Comparison of ENCODE assay signal across 1 cellular context in genomic region chr17:50861822-50862528, GRCh38.
TF ChIP-seq lines count a peak whose summit lies in the region.

No MANE protein-coding gene starts in this region.

TF ChIP-seq in HepG2, 621 proteins besides CTCF, POLR2A, EP300 and RAD21 (continued from another document):
- TF ChIP-seq TFE3 (CRISPR knock-in tag; IDR thresholded peaks at IDR 0.05) (no peak), ZNF121 (CRISPR knock-in tag; IDR thresholded peaks at IDR 0.05) (no peak), SP2 (CRISPR knock-in tag; IDR thresholded peaks at IDR 0.05) (no peak), TERF1 (CRISPR knock-in tag; IDR thresholded peaks at IDR 0.05) (no peak), ZNF570 (CRISPR knock-in tag; IDR thresholded peaks at IDR 0.05; ENCODE audit: borderline replicate concordance) (no peak), MTA1 (CRISPR knock-in tag; IDR thresholded peaks at IDR 0.05; ENCODE audit: borderline replicate concordance) (no peak), HIVEP1 (CRISPR knock-in tag; IDR thresholded peaks at IDR 0.05) (no peak), POGK (CRISPR knock-in tag; conservative IDR thresholded peaks at IDR 0.05) (no peak), HDAC1 (CRISPR knock-in tag; IDR thresholded peaks at IDR 0.05) (no peak), ZNF546 (CRISPR knock-in tag; conservative IDR thresholded peaks at IDR 0.05) (no peak), MAFK (conservative IDR thresholded peaks at IDR 0.05 in 1 of 2, IDR thresholded peaks at IDR 0.05 in 1 of 2; ENCODE audit: low read length in 2 of 2) (no peak), CREBL2 (CRISPR knock-in tag; IDR thresholded peaks at IDR 0.05; ENCODE audit: borderline replicate concordance) (no peak), PAF1 (CRISPR knock-in tag; IDR thresholded peaks at IDR 0.05) (peak; percentile 81; the same call in 1 of the 2 replicates), CEBPB (IDR thresholded peaks at IDR 0.05; ENCODE audit: borderline replicate concordance, low read depth, low read length) (peak; percentile 81), ZNF772 (CRISPR knock-in tag; IDR thresholded peaks at IDR 0.05) (no peak), ZNF567 (CRISPR knock-in tag; IDR thresholded peaks at IDR 0.05; ENCODE audit: borderline replicate concordance) (no peak), THYN1 (CRISPR knock-in tag; IDR thresholded peaks at IDR 0.05; ENCODE audit: borderline replicate concordance, low read depth) (no peak), ZNF597 (CRISPR knock-in tag; IDR thresholded peaks at IDR 0.05) (no peak)
TF ChIP-seq in HepG2: peak in this region for 10.
